In the genomic region with DNA sequence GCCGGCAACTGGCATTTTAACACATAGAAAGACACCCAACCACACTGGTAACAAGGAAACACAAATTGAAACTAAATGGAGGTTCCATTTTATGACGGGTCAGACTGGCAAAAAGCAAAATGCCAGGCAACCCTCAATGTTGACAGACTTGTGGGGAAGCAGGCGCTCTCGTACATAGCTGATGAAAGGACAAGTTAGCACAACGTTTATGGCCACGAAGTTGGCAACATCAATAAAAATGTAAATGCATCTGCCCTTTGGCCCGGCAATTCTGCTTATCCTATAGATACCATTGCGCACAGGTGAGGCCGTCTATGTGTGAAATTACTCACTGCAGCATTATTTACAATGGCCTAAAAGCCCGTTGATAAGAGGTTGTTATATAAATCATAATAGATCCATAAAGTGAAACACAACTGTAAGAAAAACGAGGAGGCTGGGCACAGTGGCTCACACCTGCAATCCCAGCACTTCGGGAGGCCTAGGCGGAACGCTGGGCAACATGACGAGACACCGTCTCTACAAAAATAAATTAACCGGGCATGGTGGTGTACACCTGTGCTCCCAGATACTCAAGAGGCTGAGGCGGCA, we compare ENCODE assay signal across 10 cellular contexts. TPM values are rescaled to one million over a fixed set of nuclear protein-coding genes. Genes with fewer than 3 reads are reported as not detected.
"Had no signal": no experiment of that assay in that cellular context is flagged by ENCODE, and none has a peak within 500 bp of the region (broad histone marks: within the 10 kb centered on the region; RNA-seq: fewer than 3 reads in every experiment).

No MANE protein-coding gene starts in this region.

- H3K4me3 ChIP-seq: skin epidermis, thyroid gland had no signal

- ATAC-seq: effector memory CD8-positive, alpha-beta T cell; left lobe of liver had no signal

- H3K27me3 ChIP-seq: thyroid gland had no signal

- H3K36me3 ChIP-seq: thyroid gland had no signal

- DNase-seq: activated CD4-positive, alpha-beta T cell treated with anti-CD3 and anti-CD28 coated beads, Interleukin-2, amount 50 U/mL, for 1 hour; activated CD4-positive, CD25-positive, alpha-beta regulatory T cell; caudate nucleus; effector memory CD8-positive, alpha-beta T cell; thyroid gland had no signal

- H3K9me3 ChIP-seq: thyroid gland had no signal

- H3K27ac ChIP-seq: thyroid gland had no signal

RNA-seq across cellular contexts. Expression of a gene that starts 39.8 kb away (rescaled TPM):
- total RNA-seq: activated T-helper 2 cell treated with anti-CD3 and anti-CD28 coated beads, Interferon-gamma antibody, Interleukin-2, Interleukin-4, amounts not matched to agents 10 μg/mL and 5 μg/mL and 100 μg/mL, durations not matched to agents 14 hours and 24 hours and 36 hours; epithelial cell of proximal tubule; left lobe of liver; osteocyte; thyroid gland had no signal
